29 cellular contexts compared by ENCODE assay signal in the genomic region with DNA sequence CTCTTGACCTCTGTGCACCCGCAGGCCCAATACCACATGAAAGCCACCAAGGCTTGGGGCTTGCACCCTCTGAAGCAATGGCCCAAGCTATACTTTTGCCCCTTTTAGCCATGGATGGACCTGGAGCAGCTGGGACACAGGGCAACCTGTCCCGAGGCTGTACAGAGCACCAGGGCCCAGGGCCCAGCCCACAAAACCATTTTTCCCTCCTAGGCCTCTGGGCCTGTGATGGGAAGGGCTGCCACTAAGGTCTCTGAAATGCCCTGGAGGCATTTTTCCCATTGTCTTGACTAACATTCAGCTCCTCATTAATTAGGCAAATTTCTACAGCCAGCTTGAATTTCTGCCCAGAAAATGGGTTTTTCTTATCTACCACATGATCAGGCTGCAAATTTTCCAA.
"Had no signal": no experiment of that assay in that cellular context is flagged by ENCODE, and none has a peak within 500 bp of the region (broad histone marks: within the 10 kb centered on the region; RNA-seq: fewer than 3 reads in every experiment).

No MANE protein-coding gene starts in this region.

- H3K79me2 ChIP-seq: hepatocyte had no signal

- DNase-seq: colonic mucosa; cortex of kidney; dermis blood vessel endothelial cell; dorsolateral prefrontal cortex; effector CD4-positive, alpha-beta T cell; effector CD8-positive, alpha-beta T cell; effector memory CD4-positive, alpha-beta T cell; effector memory CD8-positive, alpha-beta T cell; endodermal cell; erythroblast; esophagus squamous epithelium; foreskin fibroblast; foreskin keratinocyte; foreskin melanocyte; gastrocnemius medialis; glutamatergic neuron; head of caudate nucleus; heart left ventricle; heart right ventricle; hippocampal formation had no signal

- FAIRE-seq: endometrium, endothelial cell of umbilical vein, frontal cortex had no signal

- H3K4me3 ChIP-seq: colonic mucosa, coronary artery, dorsolateral prefrontal cortex, esophagus muscularis mucosa, esophagus squamous epithelium, gastrocnemius medialis, gastroesophageal sphincter, heart left ventricle, heart right ventricle, hepatocyte had no signal

- H3K27ac ChIP-seq: colonic mucosa, coronary artery, dorsolateral prefrontal cortex, epithelial cell of prostate, esophagus muscularis mucosa, esophagus squamous epithelium, foreskin keratinocyte, gastrocnemius medialis, gastroesophageal sphincter, heart left ventricle, heart right ventricle, hepatocyte had no signal

- H3K4me1 ChIP-seq: colonic mucosa, esophagus muscularis mucosa, esophagus squamous epithelium, foreskin keratinocyte, gastrocnemius medialis, gastroesophageal sphincter, heart left ventricle, heart right ventricle had no signal

- H3K4me2 ChIP-seq: hepatocyte had no signal

- ATAC-seq: effector memory CD8-positive, alpha-beta T cell; esophagus mucosa; foreskin keratinocyte; gastrocnemius medialis; gastroesophageal sphincter; heart left ventricle; heart right ventricle had no signal

- H2AFZ ChIP-seq: hepatocyte had no signal

- H3K27me3 ChIP-seq: colonic mucosa, esophagus muscularis mucosa, esophagus squamous epithelium, foreskin keratinocyte, gastrocnemius medialis, gastroesophageal sphincter, heart right ventricle, hepatocyte had no signal

- H3K36me3 ChIP-seq: colonic mucosa, esophagus muscularis mucosa, esophagus squamous epithelium, gastrocnemius medialis, gastroesophageal sphincter, heart left ventricle, heart right ventricle had no signal

- H3K9me3 ChIP-seq: colonic mucosa, gastrocnemius medialis, gastroesophageal sphincter had no signal
